1 cellular context compared by ENCODE assay signal in genomic region chr19:33381101-33381500, GRCh38.
TF ChIP-seq lines count a peak whose summit lies in the region.

No MANE protein-coding gene starts in this region.

TF ChIP-seq in IMR-90, 13 proteins besides CTCF, POLR2A, EP300 and RAD21:
- no peak for TF ChIP-seq FOS (IDR thresholded peaks at IDR 0.05; ENCODE audit: low read depth, low read length)
- TF ChIP-seq MAFK (IDR thresholded peaks at IDR 0.05; ENCODE audit: low read depth, low read length) = peak; percentile 82
